Comparison of ENCODE assay signal across 13 cellular contexts in genomic region chr6:78639505-78640110, GRCh38.
DNase-seq lines count a peak whose midpoint lies in the region; TF ChIP-seq lines count a peak whose summit lies in the region.
"Had no signal": no experiment of that assay in that cellular context is flagged by ENCODE, and none has a peak within 500 bp of the region (broad histone marks: within the 10 kb centered on the region; RNA-seq: fewer than 3 reads in every experiment).

No MANE protein-coding gene starts in this region.

- H3K36me3 ChIP-seq in colonic mucosa (no peaks in the 10 kb centered on the region), osteoblast (ENCODE audit: insufficient read depth, low read length) (no peaks in the 10 kb centered on the region), ascending aorta (no peaks in the 10 kb centered on the region)

- H3K27ac ChIP-seq in colonic mucosa: no peak overlapping the region
- no peak overlapping the region for H3K27ac ChIP-seq in osteoblast (ENCODE audit: low read depth, low read length)
- H3K27ac ChIP-seq in ascending aorta: no peak overlapping the region

- H3K9me3 ChIP-seq in colonic mucosa: no peaks in the 10 kb centered on the region
- H3K9me3 ChIP-seq in osteoblast (ENCODE audit: low read depth, low read length): no peaks in the 10 kb centered on the region
- H3K9me3 ChIP-seq in ascending aorta: no peaks in the 10 kb centered on the region

- H3K79me2 ChIP-seq in osteoblast (ENCODE audit: insufficient read depth, low read length): no peaks in the 10 kb centered on the region

- H3K4me3 ChIP-seq in colonic mucosa (no peak overlapping the region), osteoblast (ENCODE audit: insufficient read depth, low read length) (no peak overlapping the region), ascending aorta (no peak overlapping the region)
- H3K4me3 ChIP-seq: GM23338 had no signal

- DNase-seq in LoVo (ENCODE audit: low spot score) (peak; percentile 29), colonic mucosa (peak; percentile 18), osteoblast (ENCODE audit: insufficient read length, low spot score, missing footprints) (peak; percentile 49), ascending aorta (ENCODE audit: low spot score in 2 of 2) (no peak), activated T-cell treated with anti-CD3 and anti-CD28 coated beads for 4 hours (no peak)
- DNase-seq in stimulated activated CD4-positive, alpha-beta T cell treated with anti-CD3 and anti-CD28 coated beads, Interleukin-4, amount 100 ng/mL, for 4 hours: no peak
- no peak for DNase-seq in activated T-cell treated with anti-CD3 and anti-CD28 coated beads, Interleukin-2, amount 50 U/mL, for 1 hour
- DNase-seq: CD8-positive, alpha-beta T cell; COR-L47; DND-41; H7; IMR-90 had no signal

- H3K4me1 ChIP-seq in colonic mucosa (no peaks in the 10 kb centered on the region), osteoblast (ENCODE audit: insufficient read depth, low read length) (no peaks in the 10 kb centered on the region), ascending aorta (no peaks in the 10 kb centered on the region)

- no peaks in the 10 kb centered on the region for H4K20me1 ChIP-seq in osteoblast (ENCODE audit: insufficient read depth, low read length)

- TF ChIP-seq CTCF in colonic mucosa (IDR thresholded peaks at IDR 0.05) (no peak), osteoblast (IDR thresholded peaks at IDR 0.05; ENCODE audit: extremely low read depth, low read depth, low read length) (no peak), ascending aorta (IDR thresholded peaks at IDR 0.05) (no peak)

- no peak overlapping the region for H3K4me2 ChIP-seq in osteoblast (ENCODE audit: insufficient read depth, low read length)
- H3K4me2 ChIP-seq: GM23338 had no signal

- H3K27me3 ChIP-seq in colonic mucosa (no peaks in the 10 kb centered on the region), osteoblast (ENCODE audit: insufficient read depth, low read length) (no peaks in the 10 kb centered on the region), ascending aorta (no peaks in the 10 kb centered on the region)

- no peak overlapping the region for H3K9ac ChIP-seq in colonic mucosa (ENCODE audit: low read depth in 2 of 2, low read length in 2 of 2)

- intact Hi-C loops in colonic mucosa (cut with DNase I) (no loop called here), ascending aorta (cut with DNase I) (no loop called here)

- no peak overlapping the region for H2AFZ ChIP-seq in osteoblast (ENCODE audit: low read length)
- H2AFZ ChIP-seq: GM23338 had no signal

Comparison
In these comparisons a context has a peak if more than half of its experiments do, and no peak if none do; other contexts are left out.
1. DNase-seq: peak in LoVo (single experiment), colonic mucosa (single experiment) and osteoblast (single experiment); none in ascending aorta (0 of 2), stimulated activated CD4-positive, alpha-beta T cell treated with anti-CD3 and anti-CD28 coated beads, Interleukin-4, amount 100 ng/mL, for 4 hours (0 of 2), activated T-cell treated with anti-CD3 and anti-CD28 coated beads for 4 hours (single experiment) and activated T-cell treated with anti-CD3 and anti-CD28 coated beads, Interleukin-2, amount 50 U/mL, for 1 hour (single experiment).